ENCODE assay signal across 11 cellular contexts in the genomic region with DNA sequence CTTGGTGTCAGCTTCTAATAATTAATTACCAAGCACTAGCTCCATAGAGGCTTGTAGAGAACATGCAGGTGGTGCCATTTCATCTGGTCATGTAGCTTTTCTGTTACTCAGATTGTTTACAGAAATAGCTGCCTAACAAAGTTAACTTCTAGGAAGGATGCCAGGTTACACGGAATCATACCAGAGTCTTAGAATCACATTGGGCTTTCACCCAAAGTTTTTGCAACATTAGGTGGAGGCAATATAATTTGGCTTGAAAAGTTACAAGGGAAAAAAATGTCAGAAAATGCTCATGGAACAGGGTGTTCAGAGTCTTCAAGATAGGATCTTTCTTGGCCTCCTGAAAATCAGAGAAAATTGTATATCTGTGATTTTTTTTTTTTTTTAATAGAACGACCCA.
A peak's percentile ranks its signal among the peaks of the same experiment; 100 is the strongest.
DNase-seq lines count a peak whose midpoint lies in the region; ATAC-seq and TF ChIP-seq lines count a peak whose summit lies in the region.
"Had no signal": no experiment of that assay in that cellular context is flagged by ENCODE, and none has a peak within 500 bp of the region (broad histone marks: within the 10 kb centered on the region; RNA-seq: fewer than 3 reads in every experiment).

No MANE protein-coding gene starts in this region.

- H3K27me3 Mint-ChIP-seq in endothelial cell (ENCODE audit: unreplicated experiment), result no peaks in the 10 kb centered on the region

- H3K4me3 ChIP-seq in fibroblast of pulmonary artery (replicated peaks; ENCODE audit: low read depth, low read length), result no peak overlapping the region
- H3K4me3 ChIP-seq in gastrocnemius medialis, result no peak overlapping the region
- H3K4me3 ChIP-seq: colonic mucosa had no signal

- no peaks in the 10 kb centered on the region for H3K9me3 Mint-ChIP-seq in endothelial cell (ENCODE audit: unreplicated experiment)

- H3K27me3 ChIP-seq in gastrocnemius medialis, result no peaks in the 10 kb centered on the region
- H3K27me3 ChIP-seq: colonic mucosa had no signal

- no peak for TF ChIP-seq POLR2A in gastrocnemius medialis (IDR thresholded peaks at IDR 0.05)

- no peaks in the 10 kb centered on the region for H3K9me3 ChIP-seq in gastrocnemius medialis
- H3K9me3 ChIP-seq: colonic mucosa had no signal

- TF ChIP-seq CTCF in fibroblast of pulmonary artery (IDR thresholded peaks at IDR 0.05; ENCODE audit: low read length, missing control alignments) (no peak), gastrocnemius medialis (IDR thresholded peaks at IDR 0.05 in 4 of 5, conservative IDR thresholded peaks at IDR 0.05 in 1 of 5) (no peak), endothelial cell (IDR thresholded peaks at IDR 0.05; ENCODE audit: unreplicated experiment) (no peak)

- in situ Hi-C loops in gastrocnemius medialis (cut with MboI; ENCODE audit: low sequenced_read_pairs in 4 of 4), result no loop called here

- no peak overlapping the region for H3K4me3 Mint-ChIP-seq in endothelial cell (ENCODE audit: unreplicated experiment)
- H3K4me3 Mint-ChIP-seq: T-helper 1 cell treated with Interleukin-12 subunit alpha and Interleukin-12 subunit beta and Interleukin-4 antibody, amounts not matched to agents 30 μg/mL and 1 μg/mL, for 36 hours had no signal

- no peak overlapping the region for H3K27ac Mint-ChIP-seq in endothelial cell (ENCODE audit: unreplicated experiment)
- H3K27ac Mint-ChIP-seq: T-helper 1 cell treated with Interleukin-12 subunit alpha and Interleukin-12 subunit beta and Interleukin-4 antibody, amounts not matched to agents 30 μg/mL and 1 μg/mL, for 36 hours had no signal

- H3K4me1 Mint-ChIP-seq in endothelial cell (ENCODE audit: unreplicated experiment), result peaks cover 2% of the 10 kb centered on the region

- DNase-seq in GM04503 (ENCODE audit: low read depth) (peak; percentile 71), RPMI7951 (ENCODE audit: low read depth) (peak; percentile 3), fibroblast of pulmonary artery (ENCODE audit: low read depth) (peak; percentile 88), gastrocnemius medialis (peak; percentile 11), endothelial cell (ENCODE audit: low spot score) (no peak), putamen (ENCODE audit: low spot score) (no peak)
- DNase-seq: colonic mucosa, NCI-H2171 treated with DMSO at 0.1 percent for 48 hours had no signal

- no peaks in the 10 kb centered on the region for H3K36me3 ChIP-seq in gastrocnemius medialis
- H3K36me3 ChIP-seq: colonic mucosa had no signal

- ATAC-seq in gastrocnemius medialis (peak; percentile 68 to 72), HG03175 (IDR thresholded peaks at IDR 0.05; ENCODE audit: unreplicated experiment) (no peak), HG02840 (IDR thresholded peaks at IDR 0.05; ENCODE audit: low FRiP score, unreplicated experiment) (no peak)

- peak overlapping the region in 1 of 4 donors; percentile 4 for H3K27ac ChIP-seq in gastrocnemius medialis
- H3K27ac ChIP-seq: colonic mucosa had no signal

- no peaks in the 10 kb centered on the region for H3K4me1 ChIP-seq in gastrocnemius medialis
- H3K4me1 ChIP-seq: colonic mucosa had no signal

- H3K36me3 Mint-ChIP-seq in endothelial cell (ENCODE audit: low read depth, unreplicated experiment), result no peaks in the 10 kb centered on the region

- intact Hi-C loops in gastrocnemius medialis (cut with DNase I; ENCODE audit: low total_unique reads), result no loop called here

Comparison
In these comparisons a context has a peak if more than half of its experiments do, and no peak if none do; other contexts are left out.
1. DNase-seq: peak in GM04503 (single experiment), RPMI7951 (single experiment), fibroblast of pulmonary artery (single experiment) and gastrocnemius medialis (2 of 2); none in endothelial cell (single experiment) and putamen (single experiment).
2. ATAC-seq: peak in gastrocnemius medialis (2 of 2); none in HG03175 (single experiment) and HG02840 (single experiment).